8 cellular contexts compared by ENCODE assay signal in the genomic region with DNA sequence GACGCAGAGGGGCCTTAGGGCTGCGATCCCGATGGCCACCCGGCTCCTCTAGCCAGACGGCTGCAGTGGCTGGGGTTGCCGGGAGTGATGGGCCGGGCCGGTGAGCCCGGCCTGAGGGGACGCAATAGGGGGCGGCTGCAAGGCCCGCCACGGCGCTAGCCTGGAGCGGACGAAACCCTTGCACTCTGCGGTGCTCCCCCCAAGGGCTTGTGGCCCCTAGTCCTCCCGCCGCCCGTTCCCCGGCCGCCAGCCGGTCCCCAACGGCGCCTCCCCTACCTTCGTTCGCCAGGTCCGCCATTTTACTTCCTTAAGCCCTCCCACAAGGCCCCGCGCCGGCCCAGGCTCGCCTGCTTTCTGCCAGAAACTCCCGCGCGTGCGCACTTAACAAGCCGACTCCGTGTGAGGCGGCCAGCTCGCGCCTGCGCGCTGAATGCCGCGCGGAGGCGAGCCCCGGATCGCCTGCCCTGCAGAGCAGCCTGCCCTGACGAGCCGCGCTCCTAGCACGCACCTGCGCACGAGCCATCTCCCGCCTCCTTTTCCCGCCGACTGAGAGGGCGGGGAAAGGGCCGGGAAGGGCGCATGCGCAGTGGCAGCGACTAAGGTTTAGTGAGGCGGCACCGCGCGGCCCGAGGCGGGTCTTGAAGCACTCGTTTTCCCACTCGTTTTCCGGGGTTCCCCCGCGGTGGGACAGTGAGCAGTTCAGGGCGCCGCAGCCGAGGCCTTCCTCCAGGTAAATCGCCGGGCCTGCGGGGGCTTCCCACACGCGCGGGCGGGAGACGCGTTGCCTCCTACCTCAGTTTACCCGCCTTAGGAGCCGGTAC. TPM values are rescaled to one million over a fixed set of nuclear protein-coding genes. Genes with fewer than 3 reads are reported as not detected.
DNase-seq lines count a peak whose midpoint lies in the region; ATAC-seq and TF ChIP-seq lines count a peak whose summit lies in the region.

A gene with protein sequence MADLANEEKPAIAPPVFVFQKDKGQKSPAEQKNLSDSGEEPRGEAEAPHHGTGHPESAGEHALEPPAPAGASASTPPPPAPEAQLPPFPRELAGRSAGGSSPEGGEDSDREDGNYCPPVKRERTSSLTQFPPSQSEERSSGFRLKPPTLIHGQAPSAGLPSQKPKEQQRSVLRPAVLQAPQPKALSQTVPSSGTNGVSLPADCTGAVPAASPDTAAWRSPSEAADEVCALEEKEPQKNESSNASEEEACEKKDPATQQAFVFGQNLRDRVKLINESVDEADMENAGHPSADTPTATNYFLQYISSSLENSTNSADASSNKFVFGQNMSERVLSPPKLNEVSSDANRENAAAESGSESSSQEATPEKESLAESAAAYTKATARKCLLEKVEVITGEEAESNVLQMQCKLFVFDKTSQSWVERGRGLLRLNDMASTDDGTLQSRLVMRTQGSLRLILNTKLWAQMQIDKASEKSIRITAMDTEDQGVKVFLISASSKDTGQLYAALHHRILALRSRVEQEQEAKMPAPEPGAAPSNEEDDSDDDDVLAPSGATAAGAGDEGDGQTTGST (minus strand): TSS at position 356 of the 821 bp plus-strand sequence. CDS start 58 bp downstream, at position 298.

- H3K36me3 ChIP-seq in thymus (ENCODE audit: control insufficient read depth, insufficient read depth), result peaks cover 21% of the 10 kb centered on the region

- peak within 1 kb of the TSS; percentile 99 for H3K4me3 Mint-ChIP-seq in activated naive CD8-positive, alpha-beta T cell treated with anti-CD3 and anti-CD28 coated beads for 36 hours
- peak within 1 kb of the TSS; percentile 92 for H3K4me3 Mint-ChIP-seq in glutamatergic neuron (ENCODE audit: unreplicated experiment)
- peak within 1 kb of the TSS; percentile 92 for H3K4me3 Mint-ChIP-seq in osteocyte (ENCODE audit: unreplicated experiment)

- peaks cover 45% of the 10 kb centered on the region for H3K36me3 Mint-ChIP-seq in activated naive CD8-positive, alpha-beta T cell treated with anti-CD3 and anti-CD28 coated beads for 36 hours
- no peaks in the 10 kb centered on the region for H3K36me3 Mint-ChIP-seq in glutamatergic neuron (ENCODE audit: unreplicated experiment)
- peaks cover 8% of the 10 kb centered on the region for H3K36me3 Mint-ChIP-seq in osteocyte (ENCODE audit: unreplicated experiment)

- no peaks in the 10 kb centered on the region for H3K27me3 Mint-ChIP-seq in activated naive CD8-positive, alpha-beta T cell treated with anti-CD3 and anti-CD28 coated beads for 36 hours
- H3K27me3 Mint-ChIP-seq in glutamatergic neuron (ENCODE audit: unreplicated experiment) (peaks cover 2% of the 10 kb centered on the region), osteocyte (ENCODE audit: unreplicated experiment) (no peaks in the 10 kb centered on the region)

- H3K9me3 Mint-ChIP-seq in activated naive CD8-positive, alpha-beta T cell treated with anti-CD3 and anti-CD28 coated beads for 36 hours, result no peaks in the 10 kb centered on the region
- H3K9me3 Mint-ChIP-seq in glutamatergic neuron (ENCODE audit: unreplicated experiment) (peaks cover 9% of the 10 kb centered on the region), osteocyte (ENCODE audit: unreplicated experiment) (no peaks in the 10 kb centered on the region)

- under 1% methylated on average over 88 of the region's 88 CpGs for WGBS in thymus

- peak; percentile 100 for DNase-seq in GM10248 (ENCODE audit: extremely low spot score)
- DNase-seq in NCI-H1105 (lab: John Stamatoyannopoulos, UW), result peak; percentile 99
- DNase-seq in SKM-1 treated with dmso at 0.1 percent for 144 hours (lab: John Stamatoyannopoulos, UW; ENCODE audit: unreplicated experiment), result peak; percentile 97
- DNase-seq in activated naive CD8-positive, alpha-beta T cell treated with anti-CD3 and anti-CD28 coated beads for 36 hours, result peak; percentile 100
- DNase-seq in glutamatergic neuron, result peak; percentile 99
- DNase-seq in osteocyte (ENCODE audit: extremely low spot score, unreplicated experiment), result peak; percentile 100

- peak within 1 kb of the TSS; percentile 96 for H3K27ac Mint-ChIP-seq in activated naive CD8-positive, alpha-beta T cell treated with anti-CD3 and anti-CD28 coated beads for 36 hours
- H3K27ac Mint-ChIP-seq in glutamatergic neuron (ENCODE audit: unreplicated experiment), result peak within 1 kb of the TSS; percentile 87
- H3K27ac Mint-ChIP-seq in osteocyte (ENCODE audit: unreplicated experiment), result peak within 1 kb of the TSS; percentile 96

- CTCF ChIA-PET in GM10248 (lab: Yijun Ruan, JAX), result interaction anchor here (1.3 to 6.2 kb wide), 4 partner anchors 10 to 174 kb away, joined by 3 to 60 read pairs (median 38); no protein-coding TSS in a partner anchor

- POLR2A ChIA-PET in GM10248 (lab: Yijun Ruan, JAX), result interaction anchor here (0.6 to 1.2 kb wide), 2 partner anchors 74 to 80 kb away, joined by 4 read pairs; a partner anchor contains a TSS

- H3K4me1 Mint-ChIP-seq in activated naive CD8-positive, alpha-beta T cell treated with anti-CD3 and anti-CD28 coated beads for 36 hours, result peaks cover 57% of the 10 kb centered on the region
- H3K4me1 Mint-ChIP-seq in glutamatergic neuron (ENCODE audit: low read depth, unreplicated experiment) (peaks cover 19% of the 10 kb centered on the region), osteocyte (ENCODE audit: unreplicated experiment) (peaks cover 42% of the 10 kb centered on the region)

- peak; percentile 88 for ATAC-seq in HG02623 (IDR thresholded peaks at IDR 0.05; ENCODE audit: unreplicated experiment)

- H3K4me3 ChIP-seq in thymus (ENCODE audit: low read length), result peak within 1 kb of the TSS; percentile 96

- H3K27me3 ChIP-seq in thymus (ENCODE audit: control insufficient read depth, insufficient read depth), result no peaks in the 10 kb centered on the region

- peak within 1 kb of the TSS; percentile 96 for H3K27ac ChIP-seq in thymus (ENCODE audit: low read depth)

- TF ChIP-seq CTCF in GM10248 (IDR thresholded peaks at IDR 0.05; ENCODE audit: control extremely low read depth, extremely low read depth, low read depth, missing control alignments) (no peak), glutamatergic neuron (IDR thresholded peaks at IDR 0.05; ENCODE audit: partially characterized antibody, unreplicated experiment) (no peak), osteocyte (IDR thresholded peaks at IDR 0.05) (no peak)

- peaks cover 21% of the 10 kb centered on the region for H3K4me1 ChIP-seq in thymus (ENCODE audit: control insufficient read depth, insufficient read depth, low read length)

- H3K9me3 ChIP-seq in thymus (ENCODE audit: control insufficient read depth), result peaks cover 2% of the 10 kb centered on the region

RNA-seq across cellular contexts. Expression of the gene that starts here (rescaled TPM):
- 100 to 1,000 TPM in 1 of 2 experiments, 10 to 100 TPM in 1; 94.0 to 109 TPM for total RNA-seq in activated naive CD8-positive, alpha-beta T cell treated with anti-CD3 and anti-CD28 coated beads for 36 hours
- total RNA-seq in glutamatergic neuron (ENCODE audit: unreplicated experiment), result 92.1 TPM
- 74.9 and 81.9 TPM in 2 replicates for total RNA-seq in osteocyte
- polyA plus RNA-seq in thymus, result 39.0 TPM

Comparison
In these comparisons a context has a peak if more than half of its experiments do, and no peak if none do; other contexts are left out.
1. Peak in every context shown above with its lines: DNase-seq, ATAC-seq, H3K4me3 ChIP-seq and H3K27ac ChIP-seq.